ENCODE assay signal across 33 cellular contexts in genomic region chr19:41097302-41097701, GRCh38. TPM values are rescaled to one million over a fixed set of nuclear protein-coding genes. Genes with fewer than 3 reads are reported as not detected.
"Had no signal": no experiment of that assay in that cellular context is flagged by ENCODE, and none has a peak within 500 bp of the region (broad histone marks: within the 10 kb centered on the region; RNA-seq: fewer than 3 reads in every experiment).

No MANE protein-coding gene starts in this region.

- H3K36me3 ChIP-seq: stomach, suprapubic skin, thoracic aorta, thyroid gland, tibial artery, tibial nerve, transverse colon, upper lobe of left lung, upper lobe of right lung, uterus, vagina had no signal

- H3K27me3 ChIP-seq: testis, thyroid gland, tibial artery, tibial nerve, upper lobe of left lung, upper lobe of right lung, uterus, vagina had no signal

- H3K4me3 ChIP-seq: stomach, suprapubic skin, testis, thoracic aorta, thyroid gland, tibial artery, tibial nerve, transverse colon, upper lobe of left lung, upper lobe of right lung, uterus, vagina had no signal

- H3K4me1 Mint-ChIP-seq: stimulated activated memory B cell treated with anti-CD40 and anti-IgM and Interleukin-4, amounts not matched to agents 10 μg/mL and 1 μg/mL and 100 μg/mL, for 72 hours; stimulated activated naive B cell treated with anti-CD40 and anti-IgM and Interleukin-4, amounts not matched to agents 10 μg/mL and 1 μg/mL and 100 μg/mL, for 72 hours had no signal

- H3K27ac Mint-ChIP-seq: stimulated activated effector memory CD8-positive, alpha-beta T cell treated with anti-CD3 and anti-CD28 coated beads, Interleukin-12 subunit alpha, Interleukin-12 subunit beta, amount 100 ng/mL, for 72 hours; stimulated activated memory B cell treated with anti-CD40 and anti-IgM and Interleukin-4, amounts not matched to agents 10 μg/mL and 1 μg/mL and 100 μg/mL, for 72 hours; stimulated activated naive B cell treated with anti-CD40 and anti-IgM and Interleukin-4, amounts not matched to agents 10 μg/mL and 1 μg/mL and 100 μg/mL, for 72 hours; stimulated activated naive CD8-positive, alpha-beta T cell treated with anti-CD3 and anti-CD28 coated beads, Interleukin-15, amount 100 ng/mL, for 72 hours; stimulated activated naive CD8-positive, alpha-beta T cell treated with anti-CD3 and anti-CD28 coated beads, Interleukin-15, Interleukin-2, amounts not matched to agents 100 ng/mL and 50 ng/mL, for 24 hours; type B pancreatic cell had no signal

- H3K9me3 Mint-ChIP-seq: type B pancreatic cell had no signal

- FAIRE-seq: urothelium cell line had no signal

- H3K4me1 ChIP-seq: stomach, suprapubic skin, testis, thyroid gland, tibial artery, tibial nerve, transverse colon, upper lobe of left lung, upper lobe of right lung, uterus, vagina had no signal

- H3K36me3 Mint-ChIP-seq: stimulated activated effector memory CD8-positive, alpha-beta T cell treated with anti-CD3 and anti-CD28 coated beads, Interleukin-12 subunit alpha, Interleukin-12 subunit beta, amount 100 ng/mL, for 72 hours; type B pancreatic cell had no signal

- DNase-seq: stimulated activated CD4-positive, alpha-beta T cell treated with anti-CD3 and anti-CD28 coated beads, Interleukin-2, amount 100 ng/mL, for 48 hours; stimulated activated CD4-positive, alpha-beta T cell treated with anti-CD3 and anti-CD28 coated beads, Interleukin-4, amount 100 ng/mL, for 1 hour; stimulated activated CD4-positive, alpha-beta T cell treated with anti-CD3 and anti-CD28 coated beads, Interleukin-4, amount 100 ng/mL, for 24 hours; stimulated activated CD4-positive, alpha-beta T cell treated with anti-CD3 and anti-CD28 coated beads, Interleukin-4, amount 100 ng/mL, for 4 hours; stimulated activated CD8-positive, alpha-beta memory T cell treated with anti-CD3 and anti-CD28 coated beads, Interleukin-4, amount 100 ng/mL, for 48 hours; stimulated activated naive B cell treated with anti-CD40 and anti-IgM and Interleukin-4, amounts not matched to agents 10 μg/mL and 1 μg/mL and 100 μg/mL, for 72 hours; stimulated activated naive CD4-positive, alpha-beta T cell; stimulated activated naive CD4-positive, alpha-beta T cell treated with Interleukin-2 at 50 U/mL for 16 hours; stimulated activated naive CD8-positive, alpha-beta T cell treated with anti-CD3 and anti-CD28 coated beads, Interleukin-15, amount 100 ng/mL, for 72 hours; stimulated activated naive CD8-positive, alpha-beta T cell treated with anti-CD3 and anti-CD28 coated beads, Interleukin-15, Interleukin-2, amounts not matched to agents 100 U/mL and 50 U/mL, for 24 hours; stomach; substantia nigra; testis; thyroid gland; tibial artery; transverse colon; trophoblast cell; upper lobe of left lung; upper lobe of right lung; uterus had no signal

- H3K9me3 ChIP-seq: testis, thoracic aorta, thyroid gland, upper lobe of right lung, uterus, vagina had no signal

- ATAC-seq: stimulated activated effector memory CD8-positive, alpha-beta T cell treated with anti-CD3 and anti-CD28 coated beads, Interleukin-12 subunit alpha, Interleukin-12 subunit beta, amount 100 ng/mL, for 72 hours; stimulated activated memory B cell treated with anti-CD40 and anti-IgM and Interleukin-4, amounts not matched to agents 10 μg/mL and 1 μg/mL and 100 μg/mL, for 72 hours; stimulated activated naive B cell treated with anti-CD40 and anti-IgM and Interleukin-4, amounts not matched to agents 10 μg/mL and 1 μg/mL and 100 μg/mL, for 72 hours; stimulated activated naive CD8-positive, alpha-beta T cell treated with anti-CD3 and anti-CD28 coated beads, Interleukin-15, amount 100 ng/mL, for 72 hours; stimulated activated naive CD8-positive, alpha-beta T cell treated with anti-CD3 and anti-CD28 coated beads, Interleukin-15, Interleukin-2, amounts not matched to agents 100 U/mL and 50 U/mL, for 24 hours; upper lobe of right lung had no signal

- H3K27ac ChIP-seq: stomach, suprapubic skin, testis, thoracic aorta, thyroid gland, tibial artery, tibial nerve, transverse colon, upper lobe of left lung, upper lobe of right lung, uterus, vagina had no signal

- H3K4me3 Mint-ChIP-seq: stimulated activated effector memory CD8-positive, alpha-beta T cell treated with anti-CD3 and anti-CD28 coated beads, Interleukin-12 subunit alpha, Interleukin-12 subunit beta, amount 100 ng/mL, for 72 hours; stimulated activated memory B cell treated with anti-CD40 and anti-IgM and Interleukin-4, amounts not matched to agents 10 μg/mL and 1 μg/mL and 100 μg/mL, for 72 hours; stimulated activated naive B cell treated with anti-CD40 and anti-IgM and Interleukin-4, amounts not matched to agents 10 μg/mL and 1 μg/mL and 100 μg/mL, for 72 hours; stimulated activated naive CD8-positive, alpha-beta T cell treated with anti-CD3 and anti-CD28 coated beads, Interleukin-15, amount 100 ng/mL, for 72 hours; stimulated activated naive CD8-positive, alpha-beta T cell treated with anti-CD3 and anti-CD28 coated beads, Interleukin-15, Interleukin-2, amounts not matched to agents 100 ng/mL and 50 ng/mL, for 24 hours; type B pancreatic cell had no signal

RNA-seq across cellular contexts. Expression of gene CYP2A13, which starts 9.1 kb away (rescaled TPM):
- total RNA-seq: stomach, subcutaneous adipose tissue, suprapubic skin, temporal lobe, thoracic aorta, thyroid gland, tibial nerve, transverse colon, upper lobe of right lung, ureter, urinary bladder, uterus, vagina had no signal
- polyA plus RNA-seq: stomach had no signal

RNA-seq across cellular contexts. Expression of gene CYP2F1, which starts 16.9 kb away (rescaled TPM):
- total RNA-seq: stomach, subcutaneous adipose tissue, suprapubic skin, temporal lobe, thoracic aorta, thyroid gland, tibial nerve, transverse colon, upper lobe of right lung, ureter, urinary bladder, uterus, vagina had no signal
- polyA plus RNA-seq: urinary bladder had no signal
